1 cellular context compared by ENCODE assay signal in the genomic region with DNA sequence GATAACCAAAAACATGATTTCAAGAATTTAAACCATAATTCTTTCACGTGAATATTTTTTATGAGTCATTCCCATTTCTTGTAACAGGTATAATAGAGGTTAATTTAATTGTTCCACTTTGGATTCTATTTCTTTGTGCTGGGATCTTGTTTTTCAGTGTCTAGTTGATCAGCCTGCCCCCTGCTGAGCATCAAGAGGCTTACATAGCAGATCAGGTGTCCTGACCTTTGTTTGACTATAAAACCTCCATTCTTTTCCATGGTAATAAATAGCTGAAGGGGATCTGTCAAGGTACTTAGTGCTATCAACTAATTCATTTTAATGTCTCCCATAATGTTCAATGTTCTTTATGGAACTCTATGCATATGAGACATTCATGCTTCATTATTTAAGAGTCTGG.
TF ChIP-seq lines count a peak whose summit lies in the region.

No MANE protein-coding gene starts in this region.

TF ChIP-seq in HEK293, 187 proteins besides CTCF, POLR2A, EP300 and RAD21 (continued from another document):
- no peak for TF ChIP-seq ZNF350 (tag by site-specific recombination; IDR thresholded peaks at IDR 0.05)
- no peak for TF ChIP-seq ZNF214 (tag by site-specific recombination; IDR thresholded peaks at IDR 0.05; ENCODE audit: borderline replicate concordance)
- no peak for TF ChIP-seq ZNF211 (tag by site-specific recombination; IDR thresholded peaks at IDR 0.05; ENCODE audit: low read depth)
- no peak for TF ChIP-seq ZBTB26 (tag by site-specific recombination; optimal IDR thresholded peaks at IDR 0.05)
- TF ChIP-seq ZNF514 (tag by site-specific recombination; IDR thresholded peaks at IDR 0.05): no peak
- TF ChIP-seq ZNF645 (tag by site-specific recombination; IDR thresholded peaks at IDR 0.05): no peak
- TF ChIP-seq ZNF558 (tag by site-specific recombination; IDR thresholded peaks at IDR 0.05): no peak
- TF ChIP-seq ZBTB6 (tag by site-specific recombination; IDR thresholded peaks at IDR 0.05): no peak
- peak; percentile 37; the same call in 1 of the 2 replicates for TF ChIP-seq WT1 (tag by site-specific recombination; IDR thresholded peaks at IDR 0.05)
- TF ChIP-seq, protein P1, sequence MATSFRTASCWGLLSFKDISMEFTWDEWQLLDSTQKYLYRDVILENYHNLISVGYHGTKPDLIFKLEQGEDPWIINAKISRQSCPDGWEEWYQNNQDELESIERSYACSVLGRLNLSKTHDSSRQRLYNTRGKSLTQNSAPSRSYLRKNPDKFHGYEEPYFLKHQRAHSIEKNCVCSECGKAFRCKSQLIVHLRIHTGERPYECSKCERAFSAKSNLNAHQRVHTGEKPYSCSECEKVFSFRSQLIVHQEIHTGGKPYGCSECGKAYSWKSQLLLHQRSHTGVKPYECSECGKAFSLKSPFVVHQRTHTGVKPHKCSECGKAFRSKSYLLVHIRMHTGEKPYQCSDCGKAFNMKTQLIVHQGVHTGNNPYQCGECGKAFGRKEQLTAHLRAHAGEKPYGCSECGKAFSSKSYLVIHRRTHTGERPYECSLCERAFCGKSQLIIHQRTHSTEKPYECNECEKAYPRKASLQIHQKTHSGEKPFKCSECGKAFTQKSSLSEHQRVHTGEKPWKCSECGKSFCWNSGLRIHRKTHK (tag by site-specific recombination; IDR thresholded peaks at IDR 0.05): no peak
- TF ChIP-seq ZSCAN23 (tag by site-specific recombination; IDR thresholded peaks at IDR 0.05): 0 out of 2 replicates have a peak, but pooled peaks have one; percentile 33
- no peak for TF ChIP-seq ZBTB21 (tag by site-specific recombination; IDR thresholded peaks at IDR 0.05)
- TF ChIP-seq ZNF10 (tag by site-specific recombination; IDR thresholded peaks at IDR 0.05): 0 out of 2 replicates have a peak, but pooled peaks have one; percentile 27
- no peak for TF ChIP-seq ZNF24 (tag by site-specific recombination; IDR thresholded peaks at IDR 0.05)
- TF ChIP-seq ZNF548 (tag by site-specific recombination; IDR thresholded peaks at IDR 0.05): no peak
- TF ChIP-seq KLF9 (tag by site-specific recombination; IDR thresholded peaks at IDR 0.05; ENCODE audit: low read depth): no peak
- no peak for TF ChIP-seq ZNF529 (tag by site-specific recombination; IDR thresholded peaks at IDR 0.05; ENCODE audit: insufficient replicate concordance)
- TF ChIP-seq ZNF157 (tag by site-specific recombination; IDR thresholded peaks at IDR 0.05): no peak
- TF ChIP-seq KLF8 (tag by site-specific recombination; IDR thresholded peaks at IDR 0.05): 0 out of 2 replicates have a peak, but pooled peaks have one; percentile 47
- TF ChIP-seq ZNF175 (tag by site-specific recombination; IDR thresholded peaks at IDR 0.05): no peak
- TF ChIP-seq ZNF791 (tag by site-specific recombination; IDR thresholded peaks at IDR 0.05): no peak
- no peak for TF ChIP-seq KLF7 (tag by site-specific recombination; IDR thresholded peaks at IDR 0.05; ENCODE audit: borderline replicate concordance)
- TF ChIP-seq ZNF501 (tag by site-specific recombination; IDR thresholded peaks at IDR 0.05): peak; percentile 38; the same call in 1 of the 2 replicates
- TF ChIP-seq BCL11B (tag by site-specific recombination; IDR thresholded peaks at IDR 0.05; ENCODE audit: low read depth): peak; percentile 84
- TF ChIP-seq ZNF561 (tag by site-specific recombination; IDR thresholded peaks at IDR 0.05; ENCODE audit: borderline replicate concordance): no peak
- no peak for TF ChIP-seq ZNF335 (tag by site-specific recombination; conservative IDR thresholded peaks at IDR 0.05)
- no peak for TF ChIP-seq PATZ1 (tag by site-specific recombination; IDR thresholded peaks at IDR 0.05)
- TF ChIP-seq ZNF426 (tag by site-specific recombination; IDR thresholded peaks at IDR 0.05): no peak
- no peak for TF ChIP-seq HOXC10 (CRISPR knock-in tag; IDR thresholded peaks at IDR 0.05)
- no peak for TF ChIP-seq ZBTB48 (tag by site-specific recombination; IDR thresholded peaks at IDR 0.05)
- TF ChIP-seq INSM2 (tag by site-specific recombination; IDR thresholded peaks at IDR 0.05): 0 out of 2 replicates have a peak, but pooled peaks have one; percentile 41
